ENCODE assay signal across 18 cellular contexts in the genomic region with DNA sequence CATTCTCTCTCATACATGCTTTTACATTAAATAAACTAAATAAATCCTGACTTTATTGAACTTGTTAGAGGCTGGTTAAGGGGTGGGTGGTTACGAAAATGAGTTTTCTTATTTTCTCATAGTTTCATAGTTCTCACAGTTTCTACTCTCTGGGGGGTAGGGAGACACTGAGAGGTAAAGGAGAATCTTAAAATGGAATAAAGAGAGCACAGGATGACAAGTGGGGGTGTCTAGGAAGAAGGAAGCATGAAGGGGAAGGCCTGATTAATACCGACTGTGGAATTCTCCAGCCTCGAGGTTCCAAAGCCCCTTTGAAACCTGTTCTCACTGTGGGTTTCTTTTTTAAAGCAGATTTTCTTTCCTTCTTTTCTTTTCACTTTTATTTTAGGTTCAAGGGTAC.
"Had no signal": no experiment of that assay in that cellular context is flagged by ENCODE, and none has a peak within 500 bp of the region (broad histone marks: within the 10 kb centered on the region; RNA-seq: fewer than 3 reads in every experiment).

No MANE protein-coding gene starts in this region.

- H3K9me3 ChIP-seq: ascending aorta, gastroesophageal sphincter, heart right ventricle, left lung, spleen, testis, upper lobe of left lung had no signal

- H3K36me3 Mint-ChIP-seq: activated naive CD4-positive, alpha-beta T cell treated with anti-CD3 and anti-CD28 coated beads, Interleukin-2, amount 50 U/mL, for 24 hours; mesothelial cell of epicardium; stimulated activated memory B cell treated with anti-CD40 and anti-IgM and Interleukin-4, amounts not matched to agents 10 μg/mL and 1 μg/mL and 100 μg/mL, for 72 hours had no signal

- H3K27me3 ChIP-seq: ascending aorta, testis, upper lobe of left lung had no signal

- ATAC-seq: gastroesophageal sphincter, heart right ventricle, left lung had no signal

- DNase-seq: activated CD4-positive, alpha-beta T cell treated with anti-CD3 and anti-CD28 coated beads, Interleukin-2, amount 50 U/mL, for 48 hours; activated gamma-delta T cell; cortex of kidney; heart right ventricle; left lung; occipital lobe; posterior cingulate gyrus; retina; spleen; stimulated activated CD4-positive, alpha-beta T cell treated with anti-CD3 and anti-CD28 coated beads, Interleukin-4, amount 100 ng/mL, for 4 hours; testis; upper lobe of left lung had no signal

- FAIRE-seq: endometrium had no signal

- H3K9me3 Mint-ChIP-seq: activated naive CD4-positive, alpha-beta T cell treated with anti-CD3 and anti-CD28 coated beads, Interleukin-2, amount 50 U/mL, for 24 hours; mesothelial cell of epicardium; stimulated activated memory B cell treated with anti-CD40 and anti-IgM and Interleukin-4, amounts not matched to agents 10 μg/mL and 1 μg/mL and 100 μg/mL, for 72 hours had no signal

- H3K36me3 ChIP-seq: ascending aorta, gastroesophageal sphincter, heart right ventricle, left lung, spleen, upper lobe of left lung had no signal

- H3K4me3 Mint-ChIP-seq: activated naive CD4-positive, alpha-beta T cell treated with anti-CD3 and anti-CD28 coated beads, Interleukin-2, amount 50 U/mL, for 24 hours; mesothelial cell of epicardium; stimulated activated memory B cell treated with anti-CD40 and anti-IgM and Interleukin-4, amounts not matched to agents 10 μg/mL and 1 μg/mL and 100 μg/mL, for 72 hours had no signal

- H3K27ac Mint-ChIP-seq: activated naive CD4-positive, alpha-beta T cell treated with anti-CD3 and anti-CD28 coated beads, Interleukin-2, amount 50 U/mL, for 24 hours; mesothelial cell of epicardium; stimulated activated memory B cell treated with anti-CD40 and anti-IgM and Interleukin-4, amounts not matched to agents 10 μg/mL and 1 μg/mL and 100 μg/mL, for 72 hours had no signal

- H3K4me1 Mint-ChIP-seq: activated naive CD4-positive, alpha-beta T cell treated with anti-CD3 and anti-CD28 coated beads, Interleukin-2, amount 50 U/mL, for 24 hours had no signal

- H3K27ac ChIP-seq: ascending aorta, gastroesophageal sphincter, heart right ventricle, left lung, spleen, testis, upper lobe of left lung had no signal

- H3K4me1 ChIP-seq: ascending aorta, gastroesophageal sphincter, heart right ventricle, left lung, spleen, testis, upper lobe of left lung had no signal

- H3K4me3 ChIP-seq: ascending aorta, gastroesophageal sphincter, heart right ventricle, left lung, spleen, testis, upper lobe of left lung had no signal
